Comparison of ENCODE assay signal across 8 cellular contexts in the genomic region with DNA sequence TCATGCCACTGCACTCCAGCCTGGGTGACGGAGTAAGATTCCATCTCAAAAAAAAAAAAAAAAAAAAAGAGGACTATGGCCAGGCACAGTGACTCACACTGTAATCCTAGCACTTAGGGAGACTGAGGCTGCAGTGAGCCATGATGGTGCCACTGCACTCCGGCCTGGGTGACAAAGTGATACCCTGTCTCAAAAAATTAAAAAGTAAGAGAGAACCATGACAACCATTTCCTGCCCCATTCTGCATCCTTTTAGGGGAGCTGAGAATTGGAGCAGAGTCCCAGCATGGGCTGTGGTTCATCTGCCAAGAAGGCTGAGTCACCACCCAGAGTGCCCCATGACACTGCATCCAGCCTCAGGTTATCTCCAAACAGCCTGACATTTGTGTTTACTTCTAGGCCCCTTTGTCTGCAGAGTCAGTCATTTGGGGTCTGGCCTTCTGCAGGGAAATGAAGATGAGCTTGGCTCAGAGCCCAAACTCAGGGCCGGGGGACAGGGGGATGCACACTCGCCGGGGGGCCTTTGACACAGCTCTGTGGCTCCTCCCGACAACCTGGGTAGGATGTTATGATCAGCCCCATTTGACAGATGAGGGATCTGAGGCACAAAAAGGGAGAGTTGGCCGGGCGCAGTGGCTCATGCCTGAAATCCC. TPM values are rescaled to one million over a fixed set of nuclear protein-coding genes. Genes with fewer than 3 reads are reported as not detected.
DNase-seq lines count a peak whose midpoint lies in the region; ATAC-seq and TF ChIP-seq lines count a peak whose summit lies in the region.

No MANE protein-coding gene starts in this region.

- peak overlapping the region; percentile 7; the same call in 1 of the 2 replicates for H3K27ac ChIP-seq in SJCRH30
- H3K27ac ChIP-seq in esophagus (ENCODE audit: low read depth in 2 of 2, low read length in 1 of 2), result peak overlapping the region; percentile 17 to 31
- H3K27ac ChIP-seq in prostate gland, result peak overlapping the region; percentile 18 to 23

- H3K4me1 ChIP-seq in SJCRH30 (peaks cover 32% of the 10 kb centered on the region), esophagus (ENCODE audit: control insufficient read depth in 2 of 2, insufficient read depth in 2 of 2, low read length in 1 of 2) (peaks cover 0 to 4% of the 10 kb centered on the region in 2 donors), prostate gland (replicated peaks) (no peaks in the 10 kb centered on the region)

- TF ChIP-seq CTCF in prostate gland (IDR thresholded peaks at IDR 0.05), result no peak

- peak; percentile 97 for ATAC-seq in activated CD4-positive, alpha-beta T cell treated with anti-CD3 and anti-CD28 coated beads for 36 hours

- H3K27me3 ChIP-seq in SJCRH30 (no peaks in the 10 kb centered on the region), esophagus (ENCODE audit: control insufficient read depth in 1 of 2, insufficient read depth in 2 of 2, low read length in 2 of 2) (no peaks in the 10 kb centered on the region), prostate gland (replicated peaks; ENCODE audit: insufficient read depth) (no peaks in the 10 kb centered on the region)

- H3K4me3 ChIP-seq in SJCRH30, result no peak overlapping the region
- no peak overlapping the region for H3K4me3 ChIP-seq in esophagus (ENCODE audit: low read depth in 1 of 2, low read length in 2 of 2)
- no peak overlapping the region for H3K4me3 ChIP-seq in prostate gland

- H3K36me3 ChIP-seq in SJCRH30, result peaks cover 2% of the 10 kb centered on the region; the same call in 1 of the 2 replicates
- no peaks in the 10 kb centered on the region for H3K36me3 ChIP-seq in esophagus (ENCODE audit: control insufficient read depth in 2 of 2, insufficient read depth in 2 of 2, low read length in 1 of 2)
- no peaks in the 10 kb centered on the region for H3K36me3 ChIP-seq in prostate gland

- H3K9me3 ChIP-seq in SJCRH30 (replicated peaks), result no peaks in the 10 kb centered on the region
- H3K9me3 ChIP-seq in esophagus (ENCODE audit: control insufficient read depth in 2 of 2, insufficient read depth in 1 of 2, low read depth in 1 of 2, low read length in 1 of 2), result no peaks in the 10 kb centered on the region
- H3K9me3 ChIP-seq in prostate gland, result no peaks in the 10 kb centered on the region

- CTCF ChIA-PET in activated CD4-positive, alpha-beta T cell treated with anti-CD3 and anti-CD28 coated beads for 36 hours (lab: Charles Lee), result interaction anchor here (0.6 kb wide), 2 partner anchors 30 to 33 kb away, joined by 3 to 4 read pairs; no protein-coding TSS in a partner anchor

- POLR2A ChIA-PET in activated CD4-positive, alpha-beta T cell treated with anti-CD3 and anti-CD28 coated beads for 36 hours (lab: Charles Lee), result no interaction called here

- H3K9me3 Mint-ChIP-seq in activated CD4-positive, alpha-beta T cell treated with anti-CD3 and anti-CD28 coated beads for 36 hours (ENCODE audit: low read depth), result no peaks in the 10 kb centered on the region

- H3K27me3 Mint-ChIP-seq in activated CD4-positive, alpha-beta T cell treated with anti-CD3 and anti-CD28 coated beads for 36 hours, result peaks cover 7% of the 10 kb centered on the region

- H3K4me3 Mint-ChIP-seq in activated CD4-positive, alpha-beta T cell treated with anti-CD3 and anti-CD28 coated beads for 36 hours, result no peak overlapping the region

- 49 to 58% methylated on average over 7 to 8 of the region's 8 CpGs for WGBS in esophagus, 2 donors
- 59% methylated on average over 8 of the region's 8 CpGs for WGBS in prostate gland

- H3K4me1 Mint-ChIP-seq in activated CD4-positive, alpha-beta T cell treated with anti-CD3 and anti-CD28 coated beads for 36 hours, result peaks cover 4% of the 10 kb centered on the region

- intact Hi-C loops in activated CD4-positive, alpha-beta T cell treated with anti-CD3 and anti-CD28 coated beads for 36 hours (cut with DNase I, micrococcal nuclease), result no loop called here
- intact Hi-C loops in prostate gland (cut with DNase I), result no loop called here

- no peaks in the 10 kb centered on the region for H3K36me3 Mint-ChIP-seq in activated CD4-positive, alpha-beta T cell treated with anti-CD3 and anti-CD28 coated beads for 36 hours (ENCODE audit: low read depth)

- peak; percentile 66 for DNase-seq in activated CD4-positive, alpha-beta T cell treated with anti-CD3 and anti-CD28 coated beads for 36 hours
- DNase-seq in activated CD4-positive, alpha-beta T cell treated with anti-CD3 and anti-CD28 coated beads, Interleukin-2, amount 50 U/mL, for 4 hours, result no peak
- DNase-seq in SJCRH30, result peak; percentile 66 to 73
- DNase-seq in prostate gland (ENCODE audit: low spot score), result no peak
- DNase-seq in DMS79 treated with DMSO at 0.1 percent for 48 hours (lab: John Stamatoyannopoulos, UW), result no peak
- no peak for DNase-seq in NCI-H128 (lab: John Stamatoyannopoulos, UW; ENCODE audit: unreplicated experiment)
- no peak for DNase-seq in D341Med (ENCODE audit: low spot score)

- TF ChIP-seq POLR2A in prostate gland (IDR thresholded peaks at IDR 0.05), result no peak

- no peak overlapping the region for H3K27ac Mint-ChIP-seq in activated CD4-positive, alpha-beta T cell treated with anti-CD3 and anti-CD28 coated beads for 36 hours

RNA-seq across cellular contexts. Expression of a gene that starts 4.7 kb away (rescaled TPM):
- total RNA-seq in activated CD4-positive, alpha-beta T cell treated with anti-CD3 and anti-CD28 coated beads for 36 hours, result not detected
- total RNA-seq in SJCRH30 (2014; rRNA removed; shearing (Covaris generic)), result 3.1 and 3.7 TPM in 2 replicates
- 1 to 10 TPM; 1.1 to 1.2 TPM for polyA plus RNA-seq in esophagus
- 10 to 100 TPM in 1 of 2 donors, 1 to 10 TPM in 1; 7.2 to 93.6 TPM for total RNA-seq in prostate gland

RNA-seq across cellular contexts. Expression of a gene that starts 21.3 kb away (rescaled TPM):
- 10 to 100 TPM; 18.3 to 24.6 TPM for total RNA-seq in activated CD4-positive, alpha-beta T cell treated with anti-CD3 and anti-CD28 coated beads for 36 hours
- 12.9 and 14.7 TPM in 2 replicates for total RNA-seq in SJCRH30 (2014; rRNA removed; shearing (Covaris generic))
- 10 to 100 TPM; 24.3 to 25.9 TPM for polyA plus RNA-seq in esophagus
- 10 to 100 TPM; 27.8 to 29.1 TPM for total RNA-seq in prostate gland

RNA-seq across cellular contexts. Expression of a gene that starts 24.1 kb away (rescaled TPM):
- 10 to 100 TPM; 30.4 to 37.4 TPM for total RNA-seq in activated CD4-positive, alpha-beta T cell treated with anti-CD3 and anti-CD28 coated beads for 36 hours
- 9.9 and 10.3 TPM in 2 replicates for total RNA-seq in SJCRH30 (2014; rRNA removed; shearing (Covaris generic))
- polyA plus RNA-seq in esophagus, result 10 to 100 TPM; 76.2 to 85.4 TPM
- 10 to 100 TPM; 49.0 to 58.6 TPM for total RNA-seq in prostate gland

RNA-seq across cellular contexts. Expression of a gene that starts 55.3 kb away (rescaled TPM):
- 10 to 100 TPM; 56.6 to 98.1 TPM for total RNA-seq in activated CD4-positive, alpha-beta T cell treated with anti-CD3 and anti-CD28 coated beads for 36 hours
- total RNA-seq in SJCRH30 (2014; rRNA removed; shearing (Covaris generic)), result 21.4 and 22.1 TPM in 2 replicates
- 10 to 100 TPM; 22.8 to 34.8 TPM for polyA plus RNA-seq in esophagus
- total RNA-seq in prostate gland, result 10 to 100 TPM; 16.0 to 22.9 TPM

RNA-seq across cellular contexts. Expression of a gene that starts 55.6 kb away (rescaled TPM):
- 100 to 1,000 TPM; 427 to 469 TPM for total RNA-seq in activated CD4-positive, alpha-beta T cell treated with anti-CD3 and anti-CD28 coated beads for 36 hours
- 528 and 532 TPM in 2 replicates for total RNA-seq in SJCRH30 (2014; rRNA removed; shearing (Covaris generic))
- polyA plus RNA-seq in esophagus, result 100 to 1,000 TPM in 1 of 2 donors, 10 to 100 TPM in 1; 75.5 to 168 TPM
- total RNA-seq in prostate gland, result 100 to 1,000 TPM; 247 to 254 TPM

Comparison
In these comparisons a context has a peak if more than half of its experiments do, and no peak if none do; other contexts are left out.
1. DNase-seq: peak in activated CD4-positive, alpha-beta T cell treated with anti-CD3 and anti-CD28 coated beads for 36 hours (single experiment) and SJCRH30 (2 of 2); none in activated CD4-positive, alpha-beta T cell treated with anti-CD3 and anti-CD28 coated beads, Interleukin-2, amount 50 U/mL, for 4 hours (0 of 2), prostate gland (single experiment), DMS79 treated with DMSO at 0.1 percent for 48 hours (single experiment), NCI-H128 (single experiment) and D341Med (single experiment).
2. Peak in every context shown above with its lines, with median percentiles within 50 percentile points of each other: H3K27ac ChIP-seq.